Comparison of ENCODE assay signal across 35 cellular contexts in the genomic region with DNA sequence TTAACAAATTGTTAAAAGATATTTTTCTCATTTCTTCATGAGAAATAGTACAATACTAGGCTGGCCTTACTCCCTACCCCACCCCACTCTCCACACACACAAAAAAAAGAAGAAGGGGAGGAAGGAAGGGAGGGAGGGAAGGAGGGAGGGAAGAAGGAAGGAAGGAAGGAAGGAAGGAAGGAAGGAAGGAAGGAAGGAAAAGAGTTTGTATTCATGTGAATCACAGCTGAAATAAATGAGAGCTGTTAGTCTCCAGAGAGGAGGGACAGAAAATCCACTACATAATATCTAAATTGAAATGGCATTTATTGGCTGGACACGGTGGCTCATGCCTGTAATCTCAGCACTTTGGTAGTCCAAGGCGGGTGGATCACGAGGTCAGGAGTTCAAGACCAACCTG. TPM values are rescaled to one million over a fixed set of nuclear protein-coding genes. Genes with fewer than 3 reads are reported as not detected.
"Had no signal": no experiment of that assay in that cellular context is flagged by ENCODE, and none has a peak within 500 bp of the region (broad histone marks: within the 10 kb centered on the region; RNA-seq: fewer than 3 reads in every experiment).

No MANE protein-coding gene starts in this region.

- H3K27ac Mint-ChIP-seq: activated CD4-positive, alpha-beta memory T cell treated with anti-CD3 and anti-CD28 coated beads for 36 hours; activated CD4-positive, alpha-beta T cell treated with anti-CD3 and anti-CD28 coated beads for 36 hours; activated CD4-positive, alpha-beta T cell treated with anti-CD3 and anti-CD28 coated beads, Interleukin-2, amount 10 ng/mL, durations not matched to agents 24 days and 14 days; activated CD8-positive, alpha-beta memory T cell treated with anti-CD3 and anti-CD28 coated beads, Interleukin-2, amount 10 ng/mL, durations not matched to agents 7 days and 5 days; activated CD8-positive, alpha-beta T cell treated with anti-CD3 and anti-CD28 coated beads, Interleukin-2, amount 10 ng/mL, durations not matched to agents 7 days and 5 days; activated naive CD4-positive, alpha-beta T cell treated with anti-CD3 and anti-CD28 coated beads for 36 hours; activated naive CD4-positive, alpha-beta T cell treated with anti-CD3 and anti-CD28 coated beads, Interleukin-2, amount 50 U/mL, for 24 hours; activated naive CD8-positive, alpha-beta T cell treated with anti-CD3 and anti-CD28 coated beads for 36 hours; activated naive CD8-positive, alpha-beta T cell treated with anti-CD3 and anti-CD28 coated beads, Interleukin-2, amount 50 U/mL, for 24 hours; activated T-helper 1 cell treated with anti-CD3 and anti-CD28 coated beads, Interleukin-12 subunit alpha, Interleukin-12 subunit beta, Interleukin-2, Interleukin-4 antibody, amounts not matched to agents 30 ng/mL and 10 ng/mL and 1 ng/mL, durations not matched to agents 14 hours and 24 hours and 36 hours; activated T-helper 2 cell treated with anti-CD3 and anti-CD28 coated beads, Interferon-gamma antibody, Interleukin-2, Interleukin-4, amounts not matched to agents 10 μg/mL and 5 μg/mL and 100 μg/mL, durations not matched to agents 14 hours and 24 hours and 36 hours; effector memory CD8-positive, alpha-beta T cell; T-helper 17 cell; T-helper 2 cell treated with Interferon-gamma antibody and Interleukin-4, amounts not matched to agents 5 μg/mL and 100 μg/mL, for 36 hours had no signal

- H3K27me3 Mint-ChIP-seq: activated CD4-positive, alpha-beta memory T cell treated with anti-CD3 and anti-CD28 coated beads for 36 hours; activated CD4-positive, alpha-beta T cell treated with anti-CD3 and anti-CD28 coated beads for 36 hours; activated CD4-positive, alpha-beta T cell treated with anti-CD3 and anti-CD28 coated beads, Interleukin-2, amount 10 ng/mL, durations not matched to agents 24 days and 14 days; activated CD8-positive, alpha-beta memory T cell treated with anti-CD3 and anti-CD28 coated beads, Interleukin-2, amount 10 ng/mL, durations not matched to agents 7 days and 5 days; activated naive CD4-positive, alpha-beta T cell treated with anti-CD3 and anti-CD28 coated beads, Interleukin-2, amount 50 U/mL, for 24 hours; activated naive CD8-positive, alpha-beta T cell treated with anti-CD3 and anti-CD28 coated beads for 36 hours; activated naive CD8-positive, alpha-beta T cell treated with anti-CD3 and anti-CD28 coated beads, Interleukin-2, amount 50 U/mL, for 24 hours; effector memory CD8-positive, alpha-beta T cell; T-helper 17 cell had no signal

- ATAC-seq: activated CD4-positive, alpha-beta T cell treated with anti-CD3 and anti-CD28 coated beads for 36 hours; activated CD8-positive, alpha-beta memory T cell treated with anti-CD3 and anti-CD28 coated beads, Interleukin-2, amount 10 ng/mL, durations not matched to agents 7 days and 5 days; activated CD8-positive, alpha-beta T cell treated with anti-CD3 and anti-CD28 coated beads, Interleukin-2, amount 10 ng/mL, durations not matched to agents 7 days and 5 days; activated naive CD8-positive, alpha-beta T cell treated with anti-CD3 and anti-CD28 coated beads, Interleukin-2, amount 50 U/mL, for 24 hours; body of pancreas; effector memory CD8-positive, alpha-beta T cell; foreskin keratinocyte; gastrocnemius medialis; heart left ventricle; T-helper 17 cell had no signal

- H3K4me1 Mint-ChIP-seq: activated CD4-positive, alpha-beta T cell treated with anti-CD3 and anti-CD28 coated beads for 36 hours; activated CD4-positive, alpha-beta T cell treated with anti-CD3 and anti-CD28 coated beads, Interleukin-2, amount 10 ng/mL, durations not matched to agents 24 days and 14 days; activated CD8-positive, alpha-beta memory T cell treated with anti-CD3 and anti-CD28 coated beads, Interleukin-2, amount 10 ng/mL, durations not matched to agents 7 days and 5 days; activated naive CD8-positive, alpha-beta T cell treated with anti-CD3 and anti-CD28 coated beads for 36 hours; activated naive CD8-positive, alpha-beta T cell treated with anti-CD3 and anti-CD28 coated beads, Interleukin-2, amount 50 U/mL, for 24 hours; T-helper 17 cell had no signal

- H3K9me3 Mint-ChIP-seq: activated CD4-positive, alpha-beta T cell treated with anti-CD3 and anti-CD28 coated beads, Interleukin-2, amount 10 ng/mL, durations not matched to agents 24 days and 14 days; activated naive CD4-positive, alpha-beta T cell treated with anti-CD3 and anti-CD28 coated beads for 36 hours; activated naive CD4-positive, alpha-beta T cell treated with anti-CD3 and anti-CD28 coated beads, Interleukin-2, amount 50 U/mL, for 24 hours; activated naive CD8-positive, alpha-beta T cell treated with anti-CD3 and anti-CD28 coated beads for 36 hours; activated naive CD8-positive, alpha-beta T cell treated with anti-CD3 and anti-CD28 coated beads, Interleukin-2, amount 50 U/mL, for 24 hours; activated T-helper 1 cell treated with anti-CD3 and anti-CD28 coated beads, Interleukin-12 subunit alpha, Interleukin-12 subunit beta, Interleukin-2, Interleukin-4 antibody, amounts not matched to agents 30 ng/mL and 10 ng/mL and 1 ng/mL, durations not matched to agents 14 hours and 24 hours and 36 hours; activated T-helper 2 cell treated with anti-CD3 and anti-CD28 coated beads, Interferon-gamma antibody, Interleukin-2, Interleukin-4, amounts not matched to agents 10 μg/mL and 5 μg/mL and 100 μg/mL, durations not matched to agents 14 hours and 24 hours and 36 hours; T-helper 2 cell treated with Interferon-gamma antibody and Interleukin-4, amounts not matched to agents 5 μg/mL and 100 μg/mL, for 36 hours had no signal

- H3K4me3 Mint-ChIP-seq: activated CD4-positive, alpha-beta memory T cell treated with anti-CD3 and anti-CD28 coated beads for 36 hours; activated CD4-positive, alpha-beta T cell treated with anti-CD3 and anti-CD28 coated beads for 36 hours; activated CD4-positive, alpha-beta T cell treated with anti-CD3 and anti-CD28 coated beads, Interleukin-2, amount 10 ng/mL, durations not matched to agents 24 days and 14 days; activated CD8-positive, alpha-beta memory T cell treated with anti-CD3 and anti-CD28 coated beads, Interleukin-2, amount 10 ng/mL, durations not matched to agents 7 days and 5 days; activated CD8-positive, alpha-beta T cell treated with anti-CD3 and anti-CD28 coated beads, Interleukin-2, amount 10 ng/mL, durations not matched to agents 7 days and 5 days; activated naive CD4-positive, alpha-beta T cell treated with anti-CD3 and anti-CD28 coated beads for 36 hours; activated naive CD4-positive, alpha-beta T cell treated with anti-CD3 and anti-CD28 coated beads, Interleukin-2, amount 50 U/mL, for 24 hours; activated naive CD8-positive, alpha-beta T cell treated with anti-CD3 and anti-CD28 coated beads for 36 hours; activated naive CD8-positive, alpha-beta T cell treated with anti-CD3 and anti-CD28 coated beads, Interleukin-2, amount 50 U/mL, for 24 hours; activated T-helper 1 cell treated with anti-CD3 and anti-CD28 coated beads, Interleukin-12 subunit alpha, Interleukin-12 subunit beta, Interleukin-2, Interleukin-4 antibody, amounts not matched to agents 30 ng/mL and 10 ng/mL and 1 ng/mL, durations not matched to agents 14 hours and 24 hours and 36 hours; effector memory CD8-positive, alpha-beta T cell; T-helper 17 cell; T-helper 2 cell treated with Interferon-gamma antibody and Interleukin-4, amounts not matched to agents 5 μg/mL and 100 μg/mL, for 36 hours had no signal

- H3K9me3 ChIP-seq: adrenal gland, body of pancreas, esophagus muscularis mucosa, gastrocnemius medialis, heart left ventricle had no signal

- DNase-seq: activated CD4-positive, alpha-beta memory T cell treated with anti-CD3 and anti-CD28 coated beads for 36 hours; activated CD4-positive, alpha-beta T cell treated with anti-CD3 and anti-CD28 coated beads for 36 hours; activated CD4-positive, alpha-beta T cell treated with anti-CD3 and anti-CD28 coated beads, Interleukin-2, amount 10 ng/mL, durations not matched to agents 24 days and 14 days; activated CD4-positive, CD25-positive, alpha-beta regulatory T cell; activated CD4-positive, CD25-positive, alpha-beta regulatory T cell treated with anti-CD3 and anti-CD28 coated beads, Interleukin-2, amount 50 U/mL, for 72 hours; activated CD8-positive, alpha-beta memory T cell treated with anti-CD3 and anti-CD28 coated beads, Interleukin-2, amount 10 ng/mL, durations not matched to agents 7 days and 5 days; activated CD8-positive, alpha-beta memory T cell treated with anti-CD3 and anti-CD28 coated beads, Interleukin-2, amount 50 U/mL, for 4 hours; activated CD8-positive, alpha-beta T cell treated with anti-CD3 and anti-CD28 coated beads, Interleukin-2, amount 10 ng/mL, durations not matched to agents 7 days and 5 days; activated effector memory CD4-positive, alpha-beta T cell treated with anti-CD3 and anti-CD28 coated beads, Interleukin-2, amount 50 U/mL, for 16 hours; activated naive CD4-positive, alpha-beta T cell treated with anti-CD3 and anti-CD28 coated beads for 36 hours; activated naive CD8-positive, alpha-beta T cell treated with anti-CD3 and anti-CD28 coated beads for 36 hours; activated naive CD8-positive, alpha-beta T cell treated with anti-CD3 and anti-CD28 coated beads, Interleukin-2, amount 50 U/mL, for 24 hours; activated T-cell treated with anti-CD3 and anti-CD28 coated beads, Interleukin-2, amount 50 U/mL, for 1 hour; activated T-cell treated with anti-CD3 and anti-CD28 coated beads, Interleukin-2, amount 50 U/mL, for 48 hours; adrenal gland; amygdala; aorta; body of pancreas; caudate nucleus; cortex of kidney; effector CD4-positive, alpha-beta T cell; effector memory CD8-positive, alpha-beta T cell; erythroblast; foreskin keratinocyte; gastrocnemius medialis; glutamatergic neuron; heart left ventricle; T-helper 17 cell; T1000; WERI-Rb-1 had no signal

- H3K4me1 ChIP-seq: adrenal gland, body of pancreas, gastrocnemius medialis, heart left ventricle had no signal

- H3K36me3 Mint-ChIP-seq: activated CD4-positive, alpha-beta memory T cell treated with anti-CD3 and anti-CD28 coated beads for 36 hours; activated CD8-positive, alpha-beta memory T cell treated with anti-CD3 and anti-CD28 coated beads, Interleukin-2, amount 10 ng/mL, durations not matched to agents 7 days and 5 days; activated naive CD4-positive, alpha-beta T cell treated with anti-CD3 and anti-CD28 coated beads, Interleukin-2, amount 50 U/mL, for 24 hours had no signal

- H3K36me3 ChIP-seq: adrenal gland, gastrocnemius medialis, heart left ventricle, WERI-Rb-1 had no signal

- H3K4me3 ChIP-seq: adrenal gland, body of pancreas, esophagus muscularis mucosa, gastrocnemius medialis, heart left ventricle had no signal

- H3K27ac ChIP-seq: adrenal gland, body of pancreas, esophagus muscularis mucosa, foreskin keratinocyte, gastrocnemius medialis, heart left ventricle, WERI-Rb-1 had no signal

- H3K27me3 ChIP-seq: adrenal gland, body of pancreas, esophagus muscularis mucosa, foreskin keratinocyte, gastrocnemius medialis, heart left ventricle had no signal

RNA-seq across cellular contexts. Expression of a gene that starts 57.8 kb away (rescaled TPM):
- total RNA-seq: activated T-helper 1 cell treated with anti-CD3 and anti-CD28 coated beads, Interleukin-12 subunit alpha, Interleukin-12 subunit beta, Interleukin-2, Interleukin-4 antibody, amounts not matched to agents 30 ng/mL and 10 ng/mL and 1 ng/mL, durations not matched to agents 14 hours and 24 hours and 36 hours; T-helper 17 cell had no signal
